Comparison of ENCODE assay signal across 23 cellular contexts in genomic region chr13:38785490-38785889, GRCh38.
DNase-seq lines count a peak whose midpoint lies in the region; ATAC-seq, FAIRE-seq and TF ChIP-seq lines count a peak whose summit lies in the region.
"Had no signal": no experiment of that assay in that cellular context is flagged by ENCODE, and none has a peak within 500 bp of the region (broad histone marks: within the 10 kb centered on the region; RNA-seq: fewer than 3 reads in every experiment).

No MANE protein-coding gene starts in this region.

- DNase-seq in OCI-M1 (lab: John Stamatoyannopoulos, UW) (peak; percentile 13), kidney (no peak), lower lobe of right lung (no peak), renal cortical epithelial cell (ENCODE audit: low read depth) (peak; percentile 9), Right ventricle myocardium inferior (ENCODE audit: missing footprints) (no peak), G401 (ENCODE audit: low spot score) (no peak), NCI-H1417 treated with DMSO at 0.1 percent for 48 hours (lab: John Stamatoyannopoulos, UW) (no peak)
- DNase-seq: DND-41, GM23248, H9, HFFc6, IMR-90, NCI-H1105, NCI-H2081, NCI-H2171, NCI-H524 treated with DMSO at 0.1 percent for 48 hours, NCI-H82, Peyer's patch had no signal

- H3K36me3 ChIP-seq in kidney (ENCODE audit: control insufficient read depth in 1 of 2, insufficient read depth in 2 of 2, low read length in 2 of 2) (no peaks in the 10 kb centered on the region), lower lobe of right lung (no peaks in the 10 kb centered on the region)
- H3K36me3 ChIP-seq: Peyer's patch, SJSA1 had no signal

- intact Hi-C loops in kidney (cut with DNase I) (no loop called here), lower lobe of right lung (cut with DNase I) (no loop called here), Right ventricle myocardium inferior (cut with DNase I) (no loop called here)

- H3K9ac ChIP-seq in kidney (ENCODE audit: low read length in 2 of 2), result peak overlapping the region in 1 of 2 donors; percentile 13
- H3K9ac ChIP-seq: GM23248, KMS-11 had no signal

- H3K27ac ChIP-seq in kidney (ENCODE audit: low read depth in 2 of 2, low read length in 2 of 2) (peak overlapping the region; percentile 29 to 87), lower lobe of right lung (no peak overlapping the region)
- H3K27ac ChIP-seq: A549, GM23248, KMS-11, Peyer's patch, SJSA1 had no signal

- in situ Hi-C loops in G401 (cut with HindIII; ENCODE audit: low sequenced_read_pairs), result no loop called here

- no peak for TF ChIP-seq CTCF in kidney (IDR thresholded peaks at IDR 0.05; ENCODE audit: borderline replicate concordance, extremely low read depth, insufficient read depth)
- TF ChIP-seq CTCF in lower lobe of right lung (IDR thresholded peaks at IDR 0.05), result no peak

- H3K9me3 ChIP-seq in kidney (ENCODE audit: control insufficient read depth in 1 of 2, low read length in 2 of 2), result no peaks in the 10 kb centered on the region
- no peaks in the 10 kb centered on the region for H3K9me3 ChIP-seq in lower lobe of right lung
- H3K9me3 ChIP-seq: A549, Peyer's patch, SJSA1 had no signal

- H3K4me3 ChIP-seq in kidney (ENCODE audit: low read length in 2 of 2) (peak overlapping the region; percentile 40 to 64), lower lobe of right lung (peak overlapping the region; percentile 31)
- H3K4me3 ChIP-seq: A549, GM23248, Peyer's patch, SJSA1 had no signal

- ATAC-seq in lower lobe of right lung, result no peak
- ATAC-seq in Right ventricle myocardium inferior, result no peak
- no peak for ATAC-seq in HG03280 (IDR thresholded peaks at IDR 0.05; ENCODE audit: unreplicated experiment)
- ATAC-seq: A549 had no signal

- FAIRE-seq in kidney (lab: Jason Lieb, UNC), result no peak
- FAIRE-seq: A549, GM12891 had no signal

- H3K4me1 ChIP-seq in kidney (ENCODE audit: control insufficient read depth in 1 of 2, insufficient read depth in 1 of 2, low read depth in 1 of 2, low read length in 2 of 2) (peaks cover 0 to 5% of the 10 kb centered on the region in 2 donors), lower lobe of right lung (no peaks in the 10 kb centered on the region)
- H3K4me1 ChIP-seq: A549, Peyer's patch, SJSA1 had no signal

- H3K27me3 ChIP-seq in lower lobe of right lung (ENCODE audit: low read depth), result no peaks in the 10 kb centered on the region
- H3K27me3 ChIP-seq: Peyer's patch, SJSA1 had no signal

Comparison
In these comparisons a context has a peak if more than half of its experiments do, and no peak if none do; other contexts are left out.
1. DNase-seq: peak in OCI-M1 (single experiment) and renal cortical epithelial cell (single experiment); none in kidney (single experiment), lower lobe of right lung (single experiment), Right ventricle myocardium inferior (single experiment), G401 (single experiment) and NCI-H1417 treated with DMSO at 0.1 percent for 48 hours (single experiment).